Comparison of ENCODE assay signal across 11 cellular contexts in genomic region chr18:77032121-77032758, GRCh38.
DNase-seq lines count a peak whose midpoint lies in the region; ATAC-seq and TF ChIP-seq lines count a peak whose summit lies in the region.
"Had no signal": no experiment of that assay in that cellular context is flagged by ENCODE, and none has a peak within 500 bp of the region (broad histone marks: within the 10 kb centered on the region; RNA-seq: fewer than 3 reads in every experiment).

No MANE protein-coding gene starts in this region.

- DNase-seq in CD14-positive monocyte (ENCODE audit: low spot score) (no peak), choroid plexus epithelial cell (ENCODE audit: low read depth) (peak; percentile 59), neural crest cell (ENCODE audit: low read depth, low spot score) (no peak), NCI-H1930 (lab: John Stamatoyannopoulos, UW) (no peak), NCI-H1048 (lab: John Stamatoyannopoulos, UW) (no peak), SIG-M5 (lab: John Stamatoyannopoulos, UW) (no peak)
- DNase-seq: NCI-H2029 had no signal

- H3K4me3 Mint-ChIP-seq in CD14-positive monocyte (no peak overlapping the region), neural crest cell (no peak overlapping the region)

- H3K27me3 ChIP-seq in Loucy (ENCODE audit: insufficient read depth, low read length, poor library complexity, severe bottlenecking): no peaks in the 10 kb centered on the region
- H3K27me3 ChIP-seq: SJSA1 had no signal

- H3K36me3 Mint-ChIP-seq in CD14-positive monocyte (peaks cover 43 to 61% of the 10 kb centered on the region in 2 donors), neural crest cell (ENCODE audit: low read depth) (peaks cover 2% of the 10 kb centered on the region)

- no peaks in the 10 kb centered on the region for H3K36me3 ChIP-seq in Loucy (ENCODE audit: insufficient read depth, low read length)
- H3K36me3 ChIP-seq: SJSA1 had no signal

- no peak overlapping the region for H3K9ac ChIP-seq in Loucy (ENCODE audit: low read depth, low read length, poor library complexity, severe bottlenecking)

- no peaks in the 10 kb centered on the region for H3K79me2 ChIP-seq in Loucy (ENCODE audit: insufficient read depth, low read length)

- H3K4me2 ChIP-seq in Loucy (ENCODE audit: low read depth, low read length, poor library complexity, severe bottlenecking): peak overlapping the region; percentile 16

- no peak overlapping the region for H3K4me3 ChIP-seq in Loucy (ENCODE audit: low read length, poor library complexity, severe bottlenecking)
- H3K4me3 ChIP-seq in choroid plexus epithelial cell (ENCODE audit: low read depth, low read length): no peak overlapping the region
- H3K4me3 ChIP-seq: SJSA1 had no signal

- H3K4me1 ChIP-seq in Loucy (ENCODE audit: insufficient read depth, low read length, poor library complexity, severe bottlenecking): peaks cover 14% of the 10 kb centered on the region
- H3K4me1 ChIP-seq: SJSA1 had no signal

- no peak overlapping the region for H2AFZ ChIP-seq in Loucy (ENCODE audit: low read length)

- intact Hi-C loops in CD14-positive monocyte (cut with micrococcal nuclease): no loop called here

- ATAC-seq in HG03565 (IDR thresholded peaks at IDR 0.05; ENCODE audit: unreplicated experiment): no peak

- H3F3A ChIP-seq in Loucy (ENCODE audit: low read depth): no peaks in the 10 kb centered on the region

- H3K27me3 Mint-ChIP-seq in CD14-positive monocyte (ENCODE audit: low read depth in 3 of 3) (peaks cover 0 to 2% (median 0%) of the 10 kb centered on the region in 3 donors), neural crest cell (ENCODE audit: low read depth) (no peaks in the 10 kb centered on the region)

- H3K4me1 Mint-ChIP-seq in CD14-positive monocyte (peaks cover 16% of the 10 kb centered on the region), neural crest cell (peaks cover 38% of the 10 kb centered on the region)

- H3K9me3 Mint-ChIP-seq in CD14-positive monocyte: peaks cover 0 to 6% (median 0%) of the 10 kb centered on the region in 7 donors
- H3K9me3 Mint-ChIP-seq in neural crest cell: peaks cover 6% of the 10 kb centered on the region

- H4K20me1 ChIP-seq in Loucy (ENCODE audit: insufficient read depth, low read length, poor library complexity, severe bottlenecking): no peaks in the 10 kb centered on the region

- H3K9me3 ChIP-seq in Loucy (ENCODE audit: insufficient read depth, low read depth, low read length): no peaks in the 10 kb centered on the region
- H3K9me3 ChIP-seq: SJSA1 had no signal

- H3K27ac Mint-ChIP-seq in CD14-positive monocyte: peak overlapping the region in 6 of 7 donors; percentile 45 to 85 (median 73)
- peak overlapping the region; percentile 62 for H3K27ac Mint-ChIP-seq in neural crest cell (ENCODE audit: unreplicated experiment)
- H3K27ac Mint-ChIP-seq: activated naive CD4-positive, alpha-beta T cell treated with anti-CD3 and anti-CD28 coated beads, Interleukin-2, amount 50 U/mL, for 72 hours had no signal

- no peaks in the 10 kb centered on the region for H3K9me2 ChIP-seq in Loucy (replicated peaks; ENCODE audit: low read depth, low read length)

- TF ChIP-seq CTCF in CD14-positive monocyte (IDR thresholded peaks at IDR 0.05) (no peak), Loucy (conservative IDR thresholded peaks at IDR 0.05; ENCODE audit: low read length) (no peak), choroid plexus epithelial cell (conservative IDR thresholded peaks at IDR 0.05; ENCODE audit: low read depth, low read length) (no peak), neural crest cell (conservative IDR thresholded peaks at IDR 0.05) (no peak)
